Comparison of ENCODE assay signal across 10 cellular contexts in the genomic region with DNA sequence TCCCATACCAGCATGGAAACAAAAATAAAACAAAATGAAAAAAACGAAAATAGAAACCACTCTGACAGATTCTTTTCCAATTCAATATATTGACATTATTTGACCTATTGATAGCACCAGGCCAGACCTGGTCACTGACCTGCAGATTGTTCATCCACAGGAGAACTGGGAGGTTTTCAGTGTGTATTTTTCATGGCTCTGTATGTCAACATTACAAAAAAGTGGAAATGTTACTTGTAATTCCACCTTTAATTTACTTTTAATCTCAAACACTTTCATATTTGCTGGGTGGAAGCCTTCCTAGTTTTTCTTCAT. TPM values are rescaled to one million over a fixed set of nuclear protein-coding genes. Genes with fewer than 3 reads are reported as not detected.
DNase-seq lines count a peak whose midpoint lies in the region; ATAC-seq and TF ChIP-seq lines count a peak whose summit lies in the region.
"Had no signal": no experiment of that assay in that cellular context is flagged by ENCODE, and none has a peak within 500 bp of the region (broad histone marks: within the 10 kb centered on the region; RNA-seq: fewer than 3 reads in every experiment).

No MANE protein-coding gene starts in this region.

- H3K27me3 ChIP-seq in MM.1S (replicated peaks; ENCODE audit: insufficient read depth, low read length) (no peaks in the 10 kb centered on the region), hepatocyte (no peaks in the 10 kb centered on the region), adrenal gland (peaks cover 9% of the 10 kb centered on the region)
- H3K27me3 ChIP-seq: cardiac muscle cell, right atrium auricular region had no signal

- POLR2A ChIA-PET in GM10248 (lab: Yijun Ruan, JAX) = interaction anchor here (0.7 kb wide), 1 partner anchor 156 kb away, joined by 3 read pairs; no protein-coding TSS in a partner anchor

- DNase-seq in MM.1S (no peak), hepatocyte (ENCODE audit: low spot score) (no peak), adrenal gland (no peak), GM10248 (ENCODE audit: extremely low spot score) (no peak), GM19240 (ENCODE audit: insufficient read length, low spot score) (no peak)

- H3K4me2 ChIP-seq in MM.1S (ENCODE audit: low read depth, low read length) = peak overlapping the region; percentile 97
- H3K4me2 ChIP-seq in hepatocyte = peak overlapping the region; percentile 61

- intact Hi-C loops in adrenal gland (cut with DNase I) = no loop called here

- H3K9me3 ChIP-seq in MM.1S (replicated peaks; ENCODE audit: insufficient read depth, low read length) (no peaks in the 10 kb centered on the region), hepatocyte (ENCODE audit: low read depth) (no peaks in the 10 kb centered on the region), adrenal gland (replicated peaks in 1 of 3) (no peaks in the 10 kb centered on the region)
- H3K9me3 ChIP-seq: right atrium auricular region had no signal

- no peak for TF ChIP-seq CTCF in C4-2B (conservative IDR thresholded peaks at IDR 0.05)
- no peak for TF ChIP-seq CTCF in MM.1S (IDR thresholded peaks at IDR 0.05; ENCODE audit: low read length)
- TF ChIP-seq CTCF in hepatocyte (IDR thresholded peaks at IDR 0.05; ENCODE audit: poor library complexity) = no peak
- no peak for TF ChIP-seq CTCF in adrenal gland (IDR thresholded peaks at IDR 0.05)
- no peak for TF ChIP-seq CTCF in GM10248 (IDR thresholded peaks at IDR 0.05; ENCODE audit: control extremely low read depth, extremely low read depth, low read depth, missing control alignments)

- H4K20me1 ChIP-seq in MM.1S (ENCODE audit: insufficient read depth, low read length) = no peaks in the 10 kb centered on the region
- no peaks in the 10 kb centered on the region for H4K20me1 ChIP-seq in hepatocyte (ENCODE audit: insufficient read depth, poor library complexity, severe bottlenecking)

- no peaks in the 10 kb centered on the region for H3K36me3 ChIP-seq in MM.1S (replicated peaks; ENCODE audit: insufficient read depth, low read length)
- no peaks in the 10 kb centered on the region for H3K36me3 ChIP-seq in hepatocyte (replicated peaks; ENCODE audit: insufficient read depth, low read depth)
- no peaks in the 10 kb centered on the region for H3K36me3 ChIP-seq in adrenal gland (replicated peaks in 1 of 2)
- H3K36me3 ChIP-seq: cardiac muscle cell, right atrium auricular region had no signal

- H2AFZ ChIP-seq in MM.1S (ENCODE audit: low read length) (peak overlapping the region; percentile 21; the same call in 1 of the 2 replicates), hepatocyte (no peak overlapping the region)

- peak; percentile 10 for ATAC-seq in GM21360 (IDR thresholded peaks at IDR 0.05; ENCODE audit: unreplicated experiment)
- no peak for ATAC-seq in GM19463 (IDR thresholded peaks at IDR 0.05; ENCODE audit: unreplicated experiment)

- H3K9ac ChIP-seq in MM.1S (ENCODE audit: low read length) = peak overlapping the region; percentile 92

- H3K79me2 ChIP-seq in MM.1S (ENCODE audit: low read length) (no peaks in the 10 kb centered on the region), hepatocyte (peaks cover 7% of the 10 kb centered on the region)

- H3K4me3 ChIP-seq in MM.1S (ENCODE audit: low read length) = peak overlapping the region; percentile 6; the same call in 1 of the 2 replicates
- no peak overlapping the region for H3K4me3 ChIP-seq in hepatocyte
- no peak overlapping the region for H3K4me3 ChIP-seq in adrenal gland
- H3K4me3 ChIP-seq: cardiac muscle cell, right atrium auricular region had no signal

- TF ChIP-seq POLR2A in adrenal gland (IDR thresholded peaks at IDR 0.05) = no peak

- H3F3A ChIP-seq in MM.1S (ENCODE audit: insufficient read depth, low read length) = peaks cover 18% of the 10 kb centered on the region

- CTCF ChIA-PET in GM10248 (lab: Yijun Ruan, JAX) = interaction anchor here (0.6 to 1.6 kb wide), 15 partner anchors 8 to 264 kb away, joined by 3 to 7 read pairs (median 4); no protein-coding TSS in a partner anchor

- 18% methylated on average over 1 of the region's 1 CpG for WGBS in hepatocyte (ENCODE audit: low lambda C conversion rate, missing lambda C conversion rate)
- 5 to 16% (median 11%) methylated on average over 1 of the region's 1 CpG for WGBS in adrenal gland, 4 donors

- H3K27ac ChIP-seq in C4-2B (peak overlapping the region; percentile 50), MM.1S (ENCODE audit: low read length) (peak overlapping the region; percentile 98), hepatocyte (peak overlapping the region; percentile 87), adrenal gland (no peak overlapping the region)
- H3K27ac ChIP-seq: cardiac muscle cell, right atrium auricular region had no signal

- H3K9me2 ChIP-seq in MM.1S (replicated peaks; ENCODE audit: insufficient read depth, low read length) (no peaks in the 10 kb centered on the region), hepatocyte (replicated peaks; ENCODE audit: insufficient read depth) (no peaks in the 10 kb centered on the region)

- peaks cover 30% of the 10 kb centered on the region for H3K4me1 ChIP-seq in MM.1S (ENCODE audit: low read length)
- H3K4me1 ChIP-seq in hepatocyte (ENCODE audit: insufficient read depth) = no peaks in the 10 kb centered on the region
- H3K4me1 ChIP-seq in adrenal gland (replicated peaks in 1 of 2) = no peaks in the 10 kb centered on the region
- H3K4me1 ChIP-seq: right atrium auricular region had no signal

RNA-seq across cellular contexts. Expression of a gene that starts 2.9 kb away (rescaled TPM):
- total RNA-seq in hepatocyte (27.7 and 27.9 TPM in 2 replicates), adrenal gland (under 1 TPM in 2 of 8 donors, not detected in 6; under 0.01 to 0.11 TPM)
- polyA plus RNA-seq in hepatocyte (19.5 and 23.6 TPM in 2 replicates), adrenal gland (under 1 TPM; 0.04 to 0.48 (median 0.20) TPM)
- total RNA-seq: cardiac muscle cell had no signal
- polyA plus RNA-seq: cardiac muscle cell had no signal

RNA-seq across cellular contexts. Expression of a gene that starts 43.0 kb away (rescaled TPM):
- total RNA-seq in hepatocyte (25.2 and 27.6 TPM in 2 replicates), adrenal gland (10 to 100 TPM; 24.4 to 53.1 (median 33.6) TPM)
- polyA plus RNA-seq in hepatocyte (25.9 and 27.9 TPM in 2 replicates), adrenal gland (100 to 1,000 TPM in 2 of 3 donors, 10 to 100 TPM in 1; 54.8 to 165 (median 114) TPM)

RNA-seq across cellular contexts. Expression of a gene that starts 55.3 kb away (rescaled TPM):
- total RNA-seq in hepatocyte (24.3 and 31.1 TPM in 2 replicates), adrenal gland (10 to 100 TPM; 29.3 to 79.3 (median 52.7) TPM)
- polyA plus RNA-seq in hepatocyte (42.5 and 55.4 TPM in 2 replicates), adrenal gland (10 to 100 TPM; 18.4 to 37.5 (median 19.5) TPM)

Comparison
In these comparisons a context has a peak if more than half of its experiments do, and no peak if none do; other contexts are left out.
1. H3K27ac ChIP-seq: peak in C4-2B (single experiment), MM.1S (single experiment) and hepatocyte (single experiment); none in adrenal gland (0 of 5).
2. RNA of a gene that starts 2.9 kb away (total RNA-seq): 27.7 to 27.9 TPM in hepatocyte; under 0.01 to 0.11 TPM in adrenal gland; every median in the first group is over 10 times any median in the second.